ENCODE assay signal across 21 cellular contexts in genomic region chr10:1664565-1664964, GRCh38.
"Had no signal": no experiment of that assay in that cellular context is flagged by ENCODE, and none has a peak within 500 bp of the region (broad histone marks: within the 10 kb centered on the region; RNA-seq: fewer than 3 reads in every experiment).

No MANE protein-coding gene starts in this region.

- ATAC-seq: Panc1, PC-3 had no signal

- H3K27ac ChIP-seq: RWPE1 had no signal

- H3K9ac ChIP-seq: SK-N-SH had no signal

- DNase-seq: KBM-7, MV-4-11, NCI-H1048, NCI-H1105, NCI-H1417, NCI-H1436 treated with DMSO at 0.1 percent for 48 hours, NCI-H1694, NCI-H187 treated with DMSO at 0.1 percent for 48 hours, NCI-H2029 treated with DMSO at 0.1 percent for 48 hours, NCI-H226, NCI-H446, NCI-H510A, NCI-H524 treated with DMSO at 0.1 percent for 48 hours, NCI-H69, NCI-H774, PC-3, SHP77, SK-N-SH, SW 1271 had no signal

- H3K9me3 ChIP-seq: SK-N-SH had no signal
